Comparison of ENCODE assay signal across 17 cellular contexts in genomic region chr15:70314018-70314354, GRCh38.
DNase-seq lines count a peak whose midpoint lies in the region; TF ChIP-seq lines count a peak whose summit lies in the region.
"Had no signal": no experiment of that assay in that cellular context is flagged by ENCODE, and none has a peak within 500 bp of the region (broad histone marks: within the 10 kb centered on the region; RNA-seq: fewer than 3 reads in every experiment).

No MANE protein-coding gene starts in this region.

- H3K36me3 Mint-ChIP-seq in CD8-positive, alpha-beta memory T cell: no peaks in the 10 kb centered on the region
- H3K36me3 Mint-ChIP-seq: CD8-positive, alpha-beta T cell had no signal

- no peaks in the 10 kb centered on the region for H3K27me3 ChIP-seq in right atrium auricular region
- peaks cover 80% of the 10 kb centered on the region for H3K27me3 ChIP-seq in left ventricle myocardium inferior (ENCODE audit: low read depth)
- H3K27me3 ChIP-seq in trophoblast cell (ENCODE audit: insufficient read depth, low read length): no peaks in the 10 kb centered on the region
- no peaks in the 10 kb centered on the region for H3K27me3 ChIP-seq in CD8-positive, alpha-beta memory T cell (ENCODE audit: insufficient read depth, low read length, poor library complexity, severe bottlenecking)

- intact Hi-C loops in left ventricle myocardium inferior (cut with micrococcal nuclease): no loop called here

- peak; percentile 51 for DNase-seq in right atrium auricular region (ENCODE audit: low spot score)
- no peak for DNase-seq in left ventricle myocardium inferior
- DNase-seq in islet precursor cell: peak; percentile 65
- peak; percentile 90 to 95 for DNase-seq in trophoblast cell
- DNase-seq in caudate nucleus (lab: John Stamatoyannopoulos, UW): no peak
- no peak for DNase-seq in CD8-positive, alpha-beta memory T cell
- no peak for DNase-seq in NK-92 (lab: John Stamatoyannopoulos, UW; ENCODE audit: unreplicated experiment)
- DNase-seq: COR-L47, KG1 had no signal

- no peak overlapping the region for H3K4me2 ChIP-seq in trophoblast cell (ENCODE audit: low read length)
- H3K4me2 ChIP-seq: A549; BLaER1 treated with 17β-estradiol and CSF1 and Interleukin-3, amounts not matched to agents 10 nM and 100 nM; GM23338 had no signal

- H3K4ac ChIP-seq in trophoblast cell (ENCODE audit: low read depth, low read length): no peak overlapping the region

- WGBS in trophoblast cell (ENCODE audit: extremely low coverage, insufficient coverage, insufficient read length): no CpG with 5 or more reads among the region's 3 CpGs

- H2AFZ ChIP-seq in trophoblast cell (ENCODE audit: insufficient read depth, low read length, poor library complexity): no peak overlapping the region
- H2AFZ ChIP-seq: GM23338 had no signal

- H4K8ac ChIP-seq in trophoblast cell (ENCODE audit: low read depth, low read length): no peak overlapping the region

- H2BK5ac ChIP-seq in trophoblast cell (ENCODE audit: low read depth, low read length, poor library complexity): no peak overlapping the region

- H3K79me2 ChIP-seq in trophoblast cell (ENCODE audit: control insufficient read depth, insufficient read depth, low read length, poor library complexity): no peaks in the 10 kb centered on the region

- no peak overlapping the region for H3K4me3 Mint-ChIP-seq in CD8-positive, alpha-beta memory T cell
- H3K4me3 Mint-ChIP-seq: B cell; CD8-positive, alpha-beta T cell; GM23338 had no signal

- H4K91ac ChIP-seq in trophoblast cell (ENCODE audit: low read depth, low read length): no peak overlapping the region

- H3K9me3 ChIP-seq in right atrium auricular region (no peaks in the 10 kb centered on the region), left ventricle myocardium inferior (replicated peaks) (no peaks in the 10 kb centered on the region), HEK293 (ENCODE audit: control insufficient read depth, insufficient read depth, low read depth, low read length) (no peaks in the 10 kb centered on the region), trophoblast cell (ENCODE audit: insufficient read depth, low read depth, low read length) (no peaks in the 10 kb centered on the region)
- no peaks in the 10 kb centered on the region for H3K9me3 ChIP-seq in CD8-positive, alpha-beta memory T cell (ENCODE audit: low read length)
- H3K9me3 ChIP-seq: A549; BLaER1 treated with 17β-estradiol and CSF1 and Interleukin-3, amounts not matched to agents 10 nM and 100 nM had no signal

- H3K23ac ChIP-seq in trophoblast cell (ENCODE audit: low read length): no peak overlapping the region

- TF ChIP-seq CTCF in right atrium auricular region (IDR thresholded peaks at IDR 0.05): no peak
- TF ChIP-seq CTCF in left ventricle myocardium inferior (IDR thresholded peaks at IDR 0.05; ENCODE audit: borderline replicate concordance): no peak
- TF ChIP-seq CTCF in HEK293 (tag by site-specific recombination; IDR thresholded peaks at IDR 0.05): no peak

- no peaks in the 10 kb centered on the region for H3K9me3 Mint-ChIP-seq in CD8-positive, alpha-beta memory T cell
- H3K9me3 Mint-ChIP-seq: CD8-positive, alpha-beta T cell; GM23338 had no signal

- H3K18ac ChIP-seq in trophoblast cell (ENCODE audit: low read length): no peak overlapping the region

- H2BK12ac ChIP-seq in trophoblast cell (ENCODE audit: low read length): no peak overlapping the region

- POLR2A ChIA-PET in HEK293 (lab: Yijun Ruan, JAX): no interaction called here
- POLR2A ChIA-PET in CD8-positive, alpha-beta memory T cell (lab: Charles Lee): no interaction called here

- H3K27ac Mint-ChIP-seq in CD8-positive, alpha-beta memory T cell: no peak overlapping the region
- H3K27ac Mint-ChIP-seq: B cell; CD8-positive, alpha-beta T cell; GM23338 had no signal

- H3K27ac ChIP-seq in right atrium auricular region: no peak overlapping the region
- no peak overlapping the region for H3K27ac ChIP-seq in left ventricle myocardium inferior (replicated peaks)
- H3K27ac ChIP-seq in HEK293 (ENCODE audit: extremely low read depth, low read depth, low read length): no peak overlapping the region
- H3K27ac ChIP-seq in trophoblast cell (ENCODE audit: low read depth, low read length): no peak overlapping the region
- no peak overlapping the region for H3K27ac ChIP-seq in caudate nucleus (ENCODE audit: low read depth, low read length)
- no peak overlapping the region for H3K27ac ChIP-seq in CD8-positive, alpha-beta memory T cell (ENCODE audit: low read depth, low read length)
- H3K27ac ChIP-seq: 22Rv1; A549; BLaER1 treated with 17β-estradiol and CSF1 and Interleukin-3, amounts not matched to agents 10 nM and 100 nM had no signal

- peaks cover 10 to 19% (median 12%) of the 10 kb centered on the region in 3 donors for H3K4me1 Mint-ChIP-seq in CD8-positive, alpha-beta memory T cell

- H3K9ac ChIP-seq in trophoblast cell (ENCODE audit: low read length): no peak overlapping the region
- H3K9ac ChIP-seq: BLaER1 treated with 17β-estradiol and CSF1 and Interleukin-3, amounts not matched to agents 10 nM and 100 nM had no signal

- H2AK5ac ChIP-seq in trophoblast cell (ENCODE audit: low read length): no peak overlapping the region

- H3K4me3 ChIP-seq in right atrium auricular region (no peak overlapping the region), left ventricle myocardium inferior (no peak overlapping the region), HEK293 (ENCODE audit: low read depth, low read length) (no peak overlapping the region), trophoblast cell (ENCODE audit: low read depth, low read length) (no peak overlapping the region)
- no peak overlapping the region for H3K4me3 ChIP-seq in CD8-positive, alpha-beta memory T cell (ENCODE audit: low read length)
- H3K4me3 ChIP-seq: A549; BLaER1 treated with 17β-estradiol and CSF1 and Interleukin-3, amounts not matched to agents 10 nM and 100 nM; GM12878; GM23338 had no signal

- H3K14ac ChIP-seq in trophoblast cell (ENCODE audit: low read length): no peak overlapping the region

- no peaks in the 10 kb centered on the region for H3K4me1 ChIP-seq in right atrium auricular region
- no peaks in the 10 kb centered on the region for H3K4me1 ChIP-seq in left ventricle myocardium inferior
- no peaks in the 10 kb centered on the region for H3K4me1 ChIP-seq in HEK293 (ENCODE audit: control insufficient read depth, insufficient read depth, low read length)
- peaks cover 5 to 6% of the 10 kb centered on the region in 2 experiments for H3K4me1 ChIP-seq in trophoblast cell (ENCODE audit: control insufficient read depth in 1 of 2, insufficient read depth in 2 of 2, low read length in 2 of 2)
- H3K4me1 ChIP-seq in CD8-positive, alpha-beta memory T cell (ENCODE audit: insufficient read depth, low read length): no peaks in the 10 kb centered on the region
- H3K4me1 ChIP-seq: A549 had no signal

- no peak overlapping the region for H2BK120ac ChIP-seq in trophoblast cell (ENCODE audit: insufficient read depth, low read length, poor library complexity)

- no peaks in the 10 kb centered on the region for H3K79me1 ChIP-seq in trophoblast cell (ENCODE audit: low read length)

- peaks cover 3 to 5% of the 10 kb centered on the region in 2 donors for H3K27me3 Mint-ChIP-seq in CD8-positive, alpha-beta memory T cell
- H3K27me3 Mint-ChIP-seq: B cell had no signal

- CTCF ChIA-PET in HEK293 (lab: Yijun Ruan, JAX): interaction anchor here (0.7 kb wide), 1 partner anchor 592 kb away, joined by 5 read pairs; no protein-coding TSS in a partner anchor
- CTCF ChIA-PET in CD8-positive, alpha-beta memory T cell (lab: Charles Lee): no interaction called here

- H4K12ac ChIP-seq in trophoblast cell (ENCODE audit: low read depth, low read length): no peak overlapping the region

- H3K36me3 ChIP-seq in right atrium auricular region (no peaks in the 10 kb centered on the region), left ventricle myocardium inferior (no peaks in the 10 kb centered on the region), HEK293 (ENCODE audit: control insufficient read depth in 2 of 2, insufficient read depth in 1 of 2, low read length in 2 of 2) (no peaks in the 10 kb centered on the region), trophoblast cell (ENCODE audit: control insufficient read depth in 1 of 2, insufficient read depth in 2 of 2, low read length in 2 of 2) (no peaks in the 10 kb centered on the region)
- H3K36me3 ChIP-seq in CD8-positive, alpha-beta memory T cell (ENCODE audit: insufficient read depth, low read length): no peaks in the 10 kb centered on the region
- H3K36me3 ChIP-seq: BLaER1 treated with 17β-estradiol and CSF1 and Interleukin-3, amounts not matched to agents 10 nM and 100 nM had no signal

TF ChIP-seq in HEK293, 187 proteins besides CTCF, POLR2A, EP300 and RAD21:
- TF ChIP-seq KLF7 (tag by site-specific recombination; IDR thresholded peaks at IDR 0.05; ENCODE audit: borderline replicate concordance): no peak
- 0 out of 2 replicates have a peak, but pooled peaks have one; percentile 41 for TF ChIP-seq ZNF157 (tag by site-specific recombination; IDR thresholded peaks at IDR 0.05)

Comparison
In these comparisons a context has a peak if more than half of its experiments do, and no peak if none do; other contexts are left out.
1. DNase-seq: peak in right atrium auricular region (single experiment), islet precursor cell (single experiment) and trophoblast cell (2 of 2); none in left ventricle myocardium inferior (single experiment), caudate nucleus (0 of 61), CD8-positive, alpha-beta memory T cell (0 of 5) and NK-92 (single experiment).